8 cellular contexts compared by ENCODE assay signal in the genomic region with DNA sequence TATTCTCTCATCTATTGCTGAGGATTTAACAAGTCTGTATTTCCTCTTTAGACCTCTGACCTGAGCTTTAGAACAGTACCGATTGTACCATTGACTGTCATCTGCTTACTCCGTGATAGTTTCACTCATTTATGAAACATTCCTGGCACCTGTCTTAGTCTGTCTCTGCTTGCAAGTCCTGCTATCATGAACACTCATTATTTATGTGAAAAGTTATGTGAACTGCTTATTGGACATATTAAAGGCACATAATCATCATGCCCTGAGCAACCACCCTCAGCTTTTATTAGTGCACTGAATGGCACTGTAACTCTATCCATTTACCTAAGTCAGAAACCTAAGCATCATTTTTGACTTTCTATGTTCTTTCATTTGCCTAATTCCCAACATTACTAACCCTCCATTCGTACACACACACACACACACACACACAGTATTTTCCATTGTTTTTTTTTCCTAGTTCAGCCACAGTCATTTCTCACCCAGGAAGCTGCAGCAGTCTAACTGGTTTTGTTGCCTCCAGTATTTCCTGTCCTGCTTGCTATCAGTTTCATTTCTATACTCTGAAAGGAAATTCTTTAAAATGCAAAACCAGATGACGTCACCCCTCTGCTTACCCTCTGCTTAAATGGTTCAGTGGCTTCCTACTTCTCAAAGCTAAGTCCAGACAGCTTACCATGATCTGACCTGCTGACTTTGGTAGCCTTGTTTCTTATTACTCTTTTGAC.
DNase-seq lines count a peak whose midpoint lies in the region; ATAC-seq and TF ChIP-seq lines count a peak whose summit lies in the region.

No MANE protein-coding gene starts in this region.

- H3K79me2 ChIP-seq in DND-41 (ENCODE audit: insufficient read depth, low read length): peaks cover 90% of the 10 kb centered on the region

- H3K27me3 ChIP-seq in DND-41 (ENCODE audit: insufficient read depth, low read length, poor library complexity) (no peaks in the 10 kb centered on the region), HUES48 (ENCODE audit: control insufficient read depth, insufficient read depth, low read length) (no peaks in the 10 kb centered on the region)

- H3K9me3 ChIP-seq in DND-41 (ENCODE audit: insufficient read depth, low read length, severe bottlenecking) (no peaks in the 10 kb centered on the region), HUES48 (ENCODE audit: control insufficient read depth, insufficient read depth, low read length) (no peaks in the 10 kb centered on the region)

- peak overlapping the region; percentile 59 for H3K4me2 ChIP-seq in DND-41 (ENCODE audit: insufficient read depth, low read length)

- H3K36me3 Mint-ChIP-seq in T-helper 1 cell treated with Interleukin-12 subunit alpha and Interleukin-12 subunit beta and Interleukin-4 antibody, amounts not matched to agents 30 μg/mL and 1 μg/mL, for 36 hours (ENCODE audit: low read depth): peaks cover 42% of the 10 kb centered on the region
- no peaks in the 10 kb centered on the region for H3K36me3 Mint-ChIP-seq in chondrocyte (ENCODE audit: low read depth)

- H3K27me3 Mint-ChIP-seq in T-helper 1 cell treated with Interleukin-12 subunit alpha and Interleukin-12 subunit beta and Interleukin-4 antibody, amounts not matched to agents 30 μg/mL and 1 μg/mL, for 36 hours (ENCODE audit: low read depth): no peaks in the 10 kb centered on the region
- no peaks in the 10 kb centered on the region for H3K27me3 Mint-ChIP-seq in chondrocyte (ENCODE audit: low read depth)
- no peaks in the 10 kb centered on the region for H3K27me3 Mint-ChIP-seq in stimulated activated naive CD8-positive, alpha-beta T cell treated with anti-CD3 and anti-CD28 coated beads, Interleukin-15, amount 100 ng/mL, for 72 hours

- peak overlapping the region; percentile 94 for H3K27ac Mint-ChIP-seq in T-helper 1 cell treated with Interleukin-12 subunit alpha and Interleukin-12 subunit beta and Interleukin-4 antibody, amounts not matched to agents 30 μg/mL and 1 μg/mL, for 36 hours
- peak overlapping the region; percentile 75 for H3K27ac Mint-ChIP-seq in chondrocyte (ENCODE audit: unreplicated experiment)
- H3K27ac Mint-ChIP-seq in stimulated activated naive CD8-positive, alpha-beta T cell treated with anti-CD3 and anti-CD28 coated beads, Interleukin-15, amount 100 ng/mL, for 72 hours: peak overlapping the region; percentile 81 to 89

- no peaks in the 10 kb centered on the region for H3K9me3 Mint-ChIP-seq in T-helper 1 cell treated with Interleukin-12 subunit alpha and Interleukin-12 subunit beta and Interleukin-4 antibody, amounts not matched to agents 30 μg/mL and 1 μg/mL, for 36 hours
- H3K9me3 Mint-ChIP-seq in chondrocyte (ENCODE audit: low read depth): no peaks in the 10 kb centered on the region
- H3K9me3 Mint-ChIP-seq in stimulated activated naive CD8-positive, alpha-beta T cell treated with anti-CD3 and anti-CD28 coated beads, Interleukin-15, amount 100 ng/mL, for 72 hours: no peaks in the 10 kb centered on the region

- peak overlapping the region; percentile 79 for H3K4me3 Mint-ChIP-seq in T-helper 1 cell treated with Interleukin-12 subunit alpha and Interleukin-12 subunit beta and Interleukin-4 antibody, amounts not matched to agents 30 μg/mL and 1 μg/mL, for 36 hours
- peak overlapping the region; percentile 35 for H3K4me3 Mint-ChIP-seq in chondrocyte (ENCODE audit: unreplicated experiment)
- peak overlapping the region; percentile 50 to 72 for H3K4me3 Mint-ChIP-seq in stimulated activated naive CD8-positive, alpha-beta T cell treated with anti-CD3 and anti-CD28 coated beads, Interleukin-15, amount 100 ng/mL, for 72 hours

- H3K4me1 ChIP-seq in DND-41 (ENCODE audit: insufficient read depth, low read length) (peaks cover 40% of the 10 kb centered on the region), HUES48 (ENCODE audit: control insufficient read depth, insufficient read depth, low read length) (peaks cover 18% of the 10 kb centered on the region)

- H3K4me1 Mint-ChIP-seq in T-helper 1 cell treated with Interleukin-12 subunit alpha and Interleukin-12 subunit beta and Interleukin-4 antibody, amounts not matched to agents 30 μg/mL and 1 μg/mL, for 36 hours (ENCODE audit: low read depth): peaks cover 51% of the 10 kb centered on the region
- H3K4me1 Mint-ChIP-seq in chondrocyte (ENCODE audit: low read depth): peaks cover 42% of the 10 kb centered on the region
- H3K4me1 Mint-ChIP-seq in stimulated activated naive CD8-positive, alpha-beta T cell treated with anti-CD3 and anti-CD28 coated beads, Interleukin-15, amount 100 ng/mL, for 72 hours: peaks cover 64% of the 10 kb centered on the region

- H3K9ac ChIP-seq in DND-41 (ENCODE audit: low read depth, low read length): peak overlapping the region; percentile 37
- H3K9ac ChIP-seq in HUES48 (ENCODE audit: low read depth, low read length): no peak overlapping the region

- peak; percentile 61 for DNase-seq in DND-41
- DNase-seq in chondrocyte (ENCODE audit: low spot score): no peak
- peak; percentile 9 for DNase-seq in midbrain (lab: John Stamatoyannopoulos, UW)
- peak; percentile 50 to 65 for DNase-seq in stimulated activated naive CD8-positive, alpha-beta T cell treated with anti-CD3 and anti-CD28 coated beads, Interleukin-15, amount 100 ng/mL, for 72 hours
- DNase-seq in NCI-H524 (lab: John Stamatoyannopoulos, UW): no peak

- TF ChIP-seq CTCF in DND-41 (IDR thresholded peaks at IDR 0.05; ENCODE audit: borderline replicate concordance, extremely low read depth, low read length, poor library complexity, severe bottlenecking) (no peak), chondrocyte (IDR thresholded peaks at IDR 0.05) (no peak)

- H2AFZ ChIP-seq in DND-41 (ENCODE audit: low read depth, low read length): peak overlapping the region; percentile 53

- peaks cover 36% of the 10 kb centered on the region for H3K36me3 ChIP-seq in DND-41 (ENCODE audit: insufficient read depth, low read length)
- H3K36me3 ChIP-seq in HUES48 (ENCODE audit: control insufficient read depth, insufficient read depth, low read length): peaks cover 4% of the 10 kb centered on the region; the same call in 1 of the 2 replicates

- H3K27ac ChIP-seq in DND-41 (ENCODE audit: low read length): peak overlapping the region; percentile 83
- H3K27ac ChIP-seq in HUES48 (ENCODE audit: low read depth, low read length): peak overlapping the region; percentile 16

- peak; percentile 98 for ATAC-seq in DND-41 (ENCODE audit: insufficient read depth, low read depth)
- ATAC-seq in GM21526 (IDR thresholded peaks at IDR 0.05; ENCODE audit: low FRiP score, unreplicated experiment): peak; percentile 95
- peak; percentile 96 for ATAC-seq in stimulated activated naive CD8-positive, alpha-beta T cell treated with anti-CD3 and anti-CD28 coated beads, Interleukin-15, amount 100 ng/mL, for 72 hours

- H4K20me1 ChIP-seq in DND-41 (ENCODE audit: insufficient read depth, low read length): peaks cover 20% of the 10 kb centered on the region; the same call in 1 of the 2 replicates

- H3K4me3 ChIP-seq in DND-41 (ENCODE audit: low read depth in 1 of 2, low read length in 2 of 2): peak overlapping the region in 1 of 2 experiments; percentile 37; a peak in 2 of 4 replicates
- H3K4me3 ChIP-seq in HUES48 (ENCODE audit: low read depth, low read length): no peak overlapping the region; the same call in 1 of the 2 replicates

Comparison
In these comparisons a context has a peak if more than half of its experiments do, and no peak if none do; other contexts are left out.
1. DNase-seq: peak in DND-41 (single experiment), midbrain (single experiment) and stimulated activated naive CD8-positive, alpha-beta T cell treated with anti-CD3 and anti-CD28 coated beads, Interleukin-15, amount 100 ng/mL, for 72 hours (2 of 2); none in chondrocyte (single experiment) and NCI-H524 (0 of 2).
2. Peak in every context shown above with its lines, with median percentiles within 50 percentile points of each other: ATAC-seq, H3K27ac Mint-ChIP-seq and H3K4me3 Mint-ChIP-seq.